Comparison of ENCODE assay signal across 1 cellular context in genomic region chr3:100004931-100005330, GRCh38.
TF ChIP-seq lines count a peak whose summit lies in the region.

No MANE protein-coding gene starts in this region.

TF ChIP-seq in GM23338, 12 proteins besides CTCF, POLR2A, EP300 and RAD21 (continued from another document):
- TF ChIP-seq EZH2 (IDR thresholded peaks at IDR 0.05; ENCODE audit: low read depth, unreplicated experiment) = no peak
- no peak for TF ChIP-seq STAT1 (IDR thresholded peaks at IDR 0.05; ENCODE audit: unreplicated experiment)
- TF ChIP-seq ETS1 (IDR thresholded peaks at IDR 0.05) = no peak
- no peak for TF ChIP-seq JUNB (IDR thresholded peaks at IDR 0.05; ENCODE audit: unreplicated experiment)
- no peak for TF ChIP-seq NANOG (IDR thresholded peaks at IDR 0.05; ENCODE audit: borderline replicate concordance)
- no peak for TF ChIP-seq ZNF331 (CRISPR knock-in tag; IDR thresholded peaks at IDR 0.05; ENCODE audit: low read depth)
- TF ChIP-seq EZH2phosphoT487 (IDR thresholded peaks at IDR 0.05; ENCODE audit: unreplicated experiment) = no peak
